17 cellular contexts compared by ENCODE assay signal in the genomic region with DNA sequence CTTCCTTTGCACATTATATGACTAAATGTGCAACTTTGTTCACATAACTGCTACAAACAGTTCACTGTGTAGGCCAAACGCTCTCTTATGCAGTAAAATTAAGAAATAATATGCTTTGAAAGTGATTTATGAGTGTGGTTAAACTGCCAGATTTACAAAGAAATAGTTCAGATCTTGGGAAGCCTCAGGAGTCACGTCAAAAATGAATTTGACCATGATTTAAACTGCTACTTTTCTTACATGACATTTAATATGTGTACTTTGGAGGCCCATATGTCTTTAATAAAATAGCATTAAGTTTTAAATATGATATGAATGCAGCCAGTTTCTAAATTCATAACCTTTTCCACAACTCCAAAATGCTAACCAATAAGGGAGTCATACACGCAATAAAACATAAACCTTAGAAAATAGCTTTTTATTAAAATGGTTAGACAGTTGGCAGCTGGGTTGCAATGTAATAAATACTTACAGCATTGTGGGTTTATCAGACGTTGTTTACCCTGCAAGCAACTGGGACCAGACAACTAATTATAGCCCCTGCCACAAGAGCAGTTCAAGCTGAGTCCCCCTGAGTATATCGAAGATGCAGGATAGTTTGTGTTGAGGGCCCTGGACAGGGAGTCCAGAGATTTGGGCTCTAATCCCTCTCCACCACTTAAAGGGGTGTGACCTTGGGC.
DNase-seq lines count a peak whose midpoint lies in the region; ATAC-seq and TF ChIP-seq lines count a peak whose summit lies in the region.
"Had no signal": no experiment of that assay in that cellular context is flagged by ENCODE, and none has a peak within 500 bp of the region (broad histone marks: within the 10 kb centered on the region; RNA-seq: fewer than 3 reads in every experiment).

No MANE protein-coding gene starts in this region.

- no TSS peak for BruUV-seq in PC-9 (replicated peaks; lab: Mats Ljungman, UMichigan)

- CTCF ChIA-PET in PC-9 (lab: Charles Lee): no interaction called here

- ATAC-seq in thoracic aorta (ENCODE audit: insufficient number of reproducible peaks, low FRiP score, low read depth): no peak
- no peak for ATAC-seq in omental fat pad (ENCODE audit: low FRiP score)
- ATAC-seq: esophagus mucosa, left colon had no signal

- TF ChIP-seq CTCF in fibroblast of lung (conservative IDR thresholded peaks at IDR 0.05 in 1 of 2, IDR thresholded peaks at IDR 0.05 in 1 of 2; ENCODE audit: low read depth in 1 of 2, low read length in 2 of 2) (no peak), thoracic aorta (IDR thresholded peaks at IDR 0.05) (no peak), PC-9 (conservative IDR thresholded peaks at IDR 0.05) (no peak), omental fat pad (IDR thresholded peaks at IDR 0.05) (no peak)

- H3K4me2 ChIP-seq in fibroblast of lung (ENCODE audit: extremely low read depth, insufficient read depth, low read length) (no peak overlapping the region), PC-9 (no peak overlapping the region)

- H3K79me2 ChIP-seq in fibroblast of lung (ENCODE audit: control insufficient read depth, insufficient read depth, low read length) (no peaks in the 10 kb centered on the region), PC-9 (ENCODE audit: low read depth) (no peaks in the 10 kb centered on the region)

- H3K9ac ChIP-seq in fibroblast of lung (ENCODE audit: insufficient read depth, low read length): no peak overlapping the region

- no peaks in the 10 kb centered on the region for H3K9me2 ChIP-seq in PC-9 (ENCODE audit: insufficient read depth)

- H4K20me1 ChIP-seq in fibroblast of lung (ENCODE audit: control insufficient read depth, extremely low read depth, insufficient read depth, low read length) (no peaks in the 10 kb centered on the region), PC-9 (ENCODE audit: insufficient read depth) (no peaks in the 10 kb centered on the region)

- DNase-seq in GM04504 (ENCODE audit: low read depth) (peak; percentile 47), RPMI7951 (ENCODE audit: low read depth) (peak; percentile 50), fibroblast of lung (ENCODE audit: low read depth in 2 of 2) (peak; percentile 32 to 67), thoracic aorta (ENCODE audit: low spot score) (no peak), PC-9 (no peak), omental fat pad (ENCODE audit: low spot score) (no peak), NCI-H2081 (lab: John Stamatoyannopoulos, UW) (no peak)
- DNase-seq: activated B cell treated with CpG ODN at 0.5 μM for 24 hours; amniotic stem cell; C1 segment of cervical spinal cord; cortex of kidney; KG1; left colon; NCI-H1436 treated with DMSO at 0.1 percent for 48 hours; NCI-H510A; stimulated activated CD4-positive, alpha-beta T cell treated with anti-CD3 and anti-CD28 coated beads, Interleukin-12 subunit alpha, Interleukin-12 subunit beta, amount 100 ng/mL, for 4 hours had no signal

- H3K9me3 ChIP-seq in fibroblast of lung (ENCODE audit: control insufficient read depth, insufficient read depth, low read depth, low read length) (no peaks in the 10 kb centered on the region), thoracic aorta (no peaks in the 10 kb centered on the region), PC-9 (ENCODE audit: insufficient read depth, low read depth) (no peaks in the 10 kb centered on the region)

- H3K4me1 ChIP-seq in fibroblast of lung (ENCODE audit: control insufficient read depth, extremely low read depth, insufficient read depth, low read length): no peaks in the 10 kb centered on the region
- H3K4me1 ChIP-seq in thoracic aorta (ENCODE audit: control insufficient read depth in 1 of 2, low read depth in 2 of 2): peaks cover 0 to 41% of the 10 kb centered on the region in 2 donors
- H3K4me1 ChIP-seq in PC-9 (replicated peaks; ENCODE audit: insufficient read depth): no peaks in the 10 kb centered on the region

- POLR2A ChIA-PET in PC-9 (lab: Charles Lee; ENCODE audit: unreplicated experiment): no interaction called here

- no peaks in the 10 kb centered on the region for H3K36me3 ChIP-seq in fibroblast of lung (ENCODE audit: control insufficient read depth, insufficient read depth, low read length)
- H3K36me3 ChIP-seq in thoracic aorta: no peaks in the 10 kb centered on the region
- H3K36me3 ChIP-seq in PC-9 (ENCODE audit: low read depth): no peaks in the 10 kb centered on the region

- intact Hi-C loops in PC-9 (cut with micrococcal nuclease; ENCODE audit: unreplicated experiment): no loop called here

- no peak overlapping the region for H3K27ac ChIP-seq in fibroblast of lung (ENCODE audit: insufficient read depth, low read length)
- H3K27ac ChIP-seq in thoracic aorta: peak overlapping the region; percentile 22 to 30
- no peak overlapping the region for H3K27ac ChIP-seq in PC-9

- no peak overlapping the region for H2AFZ ChIP-seq in fibroblast of lung (ENCODE audit: low read length)
- no peak overlapping the region for H2AFZ ChIP-seq in PC-9

- H3K27me3 ChIP-seq in fibroblast of lung (ENCODE audit: control insufficient read depth, insufficient read depth, low read length): no peaks in the 10 kb centered on the region
- H3K27me3 ChIP-seq in thoracic aorta (replicated peaks; ENCODE audit: insufficient read depth): no peaks in the 10 kb centered on the region
- no peaks in the 10 kb centered on the region for H3K27me3 ChIP-seq in PC-9 (ENCODE audit: insufficient read depth, low read depth)

- H3F3A ChIP-seq in PC-9 (ENCODE audit: insufficient read depth, low read depth): no peaks in the 10 kb centered on the region

- no peak overlapping the region for H3K4me3 ChIP-seq in fibroblast of lung (replicated peaks in 1 of 4; ENCODE audit: control extremely low read depth in 1 of 4, insufficient read depth in 1 of 4, low read depth in 3 of 4, low read length in 4 of 4)
- H3K4me3 ChIP-seq in thoracic aorta: no peak overlapping the region
- H3K4me3 ChIP-seq in PC-9: no peak overlapping the region

Comparison
In these comparisons a context has a peak if more than half of its experiments do, and no peak if none do; other contexts are left out.
1. DNase-seq: peak in GM04504 (single experiment), RPMI7951 (single experiment) and fibroblast of lung (2 of 2); none in thoracic aorta (single experiment), PC-9 (0 of 2), omental fat pad (single experiment) and NCI-H2081 (0 of 2).
2. H3K27ac ChIP-seq: peak in thoracic aorta (2 of 2); none in fibroblast of lung (single experiment) and PC-9 (single experiment).